ENCODE assay signal across 8 cellular contexts in genomic region chr4:42654606-42655005, GRCh38. TPM values are rescaled to one million over a fixed set of nuclear protein-coding genes. Genes with fewer than 3 reads are reported as not detected.
DNase-seq lines count a peak whose midpoint lies in the region; ATAC-seq and TF ChIP-seq lines count a peak whose summit lies in the region.

No MANE protein-coding gene starts in this region.

- peaks cover 3% of the 10 kb centered on the region for H3K9me3 Mint-ChIP-seq in activated naive CD8-positive, alpha-beta T cell (ENCODE audit: low read depth)

- no peak for TF ChIP-seq CTCF in BJ (IDR thresholded peaks at IDR 0.05; ENCODE audit: insufficient read depth, low read depth, low read length)

- peak; percentile 26 for ATAC-seq in GM18520 (IDR thresholded peaks at IDR 0.05; ENCODE audit: unreplicated experiment)
- ATAC-seq in HG02840 (IDR thresholded peaks at IDR 0.05; ENCODE audit: low FRiP score, unreplicated experiment): no peak
- ATAC-seq in GM19035 (IDR thresholded peaks at IDR 0.05; ENCODE audit: unreplicated experiment): no peak

- H3K4me3 Mint-ChIP-seq in activated naive CD8-positive, alpha-beta T cell: peak overlapping the region; percentile 97

- CTCF ChIA-PET in BJ (lab: Yijun Ruan, JAX): no interaction called here

- peaks cover 25% of the 10 kb centered on the region for H3K36me3 Mint-ChIP-seq in activated naive CD8-positive, alpha-beta T cell

- H3K4me1 Mint-ChIP-seq in activated naive CD8-positive, alpha-beta T cell (ENCODE audit: low read depth): peaks cover 81% of the 10 kb centered on the region

- no peaks in the 10 kb centered on the region for H3K36me3 ChIP-seq in BJ (ENCODE audit: control insufficient read depth, insufficient read depth, low read length)

- H3K27ac Mint-ChIP-seq in activated naive CD8-positive, alpha-beta T cell: peak overlapping the region; percentile 90

- no peaks in the 10 kb centered on the region; the same call in 1 of the 2 replicates for H3K27me3 ChIP-seq in BJ (ENCODE audit: control insufficient read depth, insufficient read depth, low read length)

- H3K4me3 ChIP-seq in BJ (ENCODE audit: low read depth, low read length): no peak overlapping the region

- no peaks in the 10 kb centered on the region for H3K27me3 Mint-ChIP-seq in activated naive CD8-positive, alpha-beta T cell

- DNase-seq in BJ (ENCODE audit: low read depth) (peak; percentile 4), HS-5 (ENCODE audit: low read depth) (peak; percentile 72), left kidney (ENCODE audit: low read depth, low spot score) (peak; percentile 25), KG1 (lab: John Stamatoyannopoulos, UW) (no peak)

- POLR2A ChIA-PET in BJ (lab: Charles Lee): no interaction called here

RNA-seq across cellular contexts. Expression of gene ATP8A1, which starts 2.3 kb away (rescaled TPM):
- polyA plus RNA-seq in BJ (2011; rRNA removed): 0.02 and 0.37 TPM in 2 replicates
- 0.05 and 0.14 TPM in 2 replicates for polyA minus RNA-seq in BJ (2011; rRNA and poly(A)+ RNA removed)
